Comparison of ENCODE assay signal across 23 cellular contexts in genomic region chr6:27114792-27115191, GRCh38.
"Had no signal": no experiment of that assay in that cellular context is flagged by ENCODE, and none has a peak within 500 bp of the region (broad histone marks: within the 10 kb centered on the region; RNA-seq: fewer than 3 reads in every experiment).

No MANE protein-coding gene starts in this region.

- H3K4me1 ChIP-seq: ascending aorta, body of pancreas, SJSA1 had no signal

- H3K27ac Mint-ChIP-seq: activated CD4-positive, alpha-beta memory T cell treated with anti-CD3 and anti-CD28 coated beads, Interleukin-2, amount 10 ng/mL, durations not matched to agents 7 days and 5 days; activated CD4-positive, alpha-beta T cell treated with anti-CD3 and anti-CD28 coated beads, Interleukin-2, amount 10 ng/mL, durations not matched to agents 7 days and 5 days had no signal

- ATAC-seq: body of pancreas, SK-N-SH treated with all-trans-retinoic acid at 6 μM for 48 hours had no signal

- H3K9me3 ChIP-seq: ascending aorta, body of pancreas had no signal

- H3K4me3 Mint-ChIP-seq: activated CD4-positive, alpha-beta memory T cell treated with anti-CD3 and anti-CD28 coated beads, Interleukin-2, amount 10 ng/mL, durations not matched to agents 7 days and 5 days; activated CD4-positive, alpha-beta T cell treated with anti-CD3 and anti-CD28 coated beads, Interleukin-2, amount 10 ng/mL, durations not matched to agents 7 days and 5 days had no signal

- H3K27me3 ChIP-seq: ascending aorta, body of pancreas, SJSA1 had no signal

- H3K27ac ChIP-seq: ascending aorta, body of pancreas, SJSA1 had no signal

- H3K36me3 ChIP-seq: ascending aorta, SJSA1 had no signal

- H3K4me3 ChIP-seq: ascending aorta, body of pancreas, SJSA1 had no signal

- DNase-seq: activated CD4-positive, alpha-beta memory T cell treated with anti-CD3 and anti-CD28 coated beads, Interleukin-2, amount 10 ng/mL, durations not matched to agents 7 days and 5 days; activated CD4-positive, alpha-beta T cell treated with anti-CD3 and anti-CD28 coated beads, Interleukin-2, amount 10 ng/mL, durations not matched to agents 7 days and 5 days; activated CD4-positive, CD25-positive, alpha-beta regulatory T cell treated with anti-CD3 and anti-CD28 coated beads, Interleukin-2, amount 50 U/mL, for 72 hours; activated naive CD4-positive, alpha-beta T cell treated with anti-CD3 and anti-CD28 coated beads, Interleukin-2, amount 50 U/mL, for 16 hours; activated T-cell treated with anti-CD3 and anti-CD28 coated beads for 4 hours; activated T-cell treated with anti-CD3 and anti-CD28 coated beads, Interleukin-2, amount 50 U/mL, for 48 hours; amniotic stem cell; body of pancreas; central memory CD4-positive, alpha-beta T cell; KG1; MV-4-11; NCI-H1092 treated with DMSO at 0.1 percent for 48 hours; NCI-H1417 treated with DMSO at 0.1 percent for 48 hours; NCI-H1694; NCI-H2029 treated with DMSO at 0.1 percent for 48 hours; NCI-H345; NCI-H510A; NCI-H526 treated with DMSO at 0.1 percent for 48 hours; NK-92 treated with Interleukin-12 subunit alpha and Interleukin-12 subunit beta, amount 100 ng/mL, for 24 hours; SHP77 had no signal

- H3K4me1 Mint-ChIP-seq: activated CD4-positive, alpha-beta T cell treated with anti-CD3 and anti-CD28 coated beads, Interleukin-2, amount 10 ng/mL, durations not matched to agents 7 days and 5 days had no signal
